18 cellular contexts compared by ENCODE assay signal in genomic region chr4:123924536-123924935, GRCh38.
A peak's percentile ranks its signal among the peaks of the same experiment; 100 is the strongest.
DNase-seq lines count a peak whose midpoint lies in the region; TF ChIP-seq lines count a peak whose summit lies in the region.
"Had no signal": no experiment of that assay in that cellular context is flagged by ENCODE, and none has a peak within 500 bp of the region (broad histone marks: within the 10 kb centered on the region; RNA-seq: fewer than 3 reads in every experiment).

No MANE protein-coding gene starts in this region.

- no peak overlapping the region for H2AK5ac ChIP-seq in mesenchymal stem cell (ENCODE audit: low read length, severe bottlenecking)

- in situ Hi-C loops in Caki2 (cut with HindIII; ENCODE audit: low pct_unique_long_range_greater_than_20kb, low sequenced_read_pairs) = no loop called here

- no peak overlapping the region for H2BK120ac ChIP-seq in mesenchymal stem cell (ENCODE audit: low read depth, low read length)

- no peaks in the 10 kb centered on the region for H3K27me3 ChIP-seq in mesenchymal stem cell (ENCODE audit: control insufficient read depth in 1 of 2, insufficient read depth in 1 of 2, low read length in 2 of 2)
- H3K27me3 ChIP-seq: BLaER1, MG63 had no signal

- no peak overlapping the region for H4K8ac ChIP-seq in mesenchymal stem cell (ENCODE audit: low read length)

- no peaks in the 10 kb centered on the region for H3K4me1 ChIP-seq in mesenchymal stem cell (ENCODE audit: control insufficient read depth, insufficient read depth, low read depth, low read length)
- H3K4me1 ChIP-seq: BLaER1 had no signal

- H3K9me3 ChIP-seq in mesenchymal stem cell (ENCODE audit: control insufficient read depth, low read length) = no peaks in the 10 kb centered on the region
- H3K9me3 ChIP-seq: BLaER1, MG63 had no signal

- no peak overlapping the region for H3K23ac ChIP-seq in mesenchymal stem cell (ENCODE audit: low read length in 2 of 2)

- WGBS in mesenchymal stem cell = 68% methylated on average over 3 of the region's 3 CpGs

- DNase-seq in Caki2 (ENCODE audit: low read depth) = peak; percentile 20
- DNase-seq in RKO (ENCODE audit: low spot score) = peak; percentile 3
- DNase-seq in epithelial cell of esophagus (ENCODE audit: low read depth) = peak; percentile 52
- DNase-seq in mesenchymal stem cell = peak; percentile 45
- DNase-seq in HT-29 (ENCODE audit: low spot score) = no peak
- no peak for DNase-seq in HuH-7.5 (ENCODE audit: low spot score)
- no peak for DNase-seq in SKM-1 (lab: John Stamatoyannopoulos, UW; ENCODE audit: unreplicated experiment)
- DNase-seq in MV-4-11 (lab: John Stamatoyannopoulos, UW) = no peak
- DNase-seq: CD8-positive, alpha-beta T cell; DMS79; H7; KBM-7; MG63; NCI-H1105 treated with DMSO at 0.1 percent for 48 hours; NCI-H187; NCI-H526 treated with DMSO at 0.1 percent for 48 hours; SHP77 treated with DMSO at 0.1 percent for 48 hours had no signal

- no peak overlapping the region for H2BK15ac ChIP-seq in mesenchymal stem cell (ENCODE audit: low read depth, poor library complexity, severe bottlenecking)

- no peak overlapping the region for H2AFZ ChIP-seq in mesenchymal stem cell (ENCODE audit: low read depth, low read length)

- no peak for TF ChIP-seq CTCF in epithelial cell of esophagus (IDR thresholded peaks at IDR 0.05; ENCODE audit: insufficient read depth, low read depth, low read length, missing control alignments)

- no peak overlapping the region for H3K14ac ChIP-seq in mesenchymal stem cell (ENCODE audit: low read length in 2 of 2)

- H3K79me1 ChIP-seq in mesenchymal stem cell (replicated peaks; ENCODE audit: low read length, poor library complexity, severe bottlenecking) = no peaks in the 10 kb centered on the region

- no peaks in the 10 kb centered on the region for H3K36me3 ChIP-seq in mesenchymal stem cell (ENCODE audit: control insufficient read depth in 1 of 2, insufficient read depth in 2 of 2, low read depth in 1 of 2, low read length in 2 of 2)
- H3K36me3 ChIP-seq: BLaER1, MG63 had no signal

- no peak overlapping the region for H3K27ac ChIP-seq in mesenchymal stem cell (ENCODE audit: low read length, poor library complexity, severe bottlenecking)
- H3K27ac ChIP-seq: BLaER1 had no signal

- no peak overlapping the region for H3K9ac ChIP-seq in mesenchymal stem cell (ENCODE audit: low read length)
- H3K9ac ChIP-seq: BLaER1 had no signal

- H3K4me3 ChIP-seq in epithelial cell of esophagus (ENCODE audit: low read length) (no peak overlapping the region), mesenchymal stem cell (ENCODE audit: insufficient read depth in 1 of 2, low read depth in 1 of 2, low read length in 2 of 2) (no peak overlapping the region)
- H3K4me3 ChIP-seq: BLaER1, MG63 had no signal

- no peak overlapping the region for H2BK5ac ChIP-seq in mesenchymal stem cell (ENCODE audit: low read depth, low read length, poor library complexity, severe bottlenecking)

- no peak overlapping the region for H2BK12ac ChIP-seq in mesenchymal stem cell (ENCODE audit: low read length in 2 of 2)

- no peak overlapping the region for H3K4ac ChIP-seq in mesenchymal stem cell (ENCODE audit: low read depth in 1 of 2, low read length in 2 of 2)

- H4K91ac ChIP-seq in mesenchymal stem cell (ENCODE audit: low read length) = no peak overlapping the region

- H3K4me2 ChIP-seq in mesenchymal stem cell (ENCODE audit: low read length, poor library complexity, severe bottlenecking) = no peak overlapping the region
- H3K4me2 ChIP-seq: BLaER1 had no signal

- no peak overlapping the region for H3K18ac ChIP-seq in mesenchymal stem cell (ENCODE audit: low read depth in 1 of 2, low read length in 2 of 2)

Comparison
In these comparisons a context has a peak if more than half of its experiments do, and no peak if none do; other contexts are left out.
1. DNase-seq: peak in Caki2 (single experiment), RKO (single experiment), epithelial cell of esophagus (single experiment) and mesenchymal stem cell (single experiment); none in HT-29 (single experiment), HuH-7.5 (single experiment), SKM-1 (single experiment) and MV-4-11 (single experiment).